10 cellular contexts compared by ENCODE assay signal in the genomic region with DNA sequence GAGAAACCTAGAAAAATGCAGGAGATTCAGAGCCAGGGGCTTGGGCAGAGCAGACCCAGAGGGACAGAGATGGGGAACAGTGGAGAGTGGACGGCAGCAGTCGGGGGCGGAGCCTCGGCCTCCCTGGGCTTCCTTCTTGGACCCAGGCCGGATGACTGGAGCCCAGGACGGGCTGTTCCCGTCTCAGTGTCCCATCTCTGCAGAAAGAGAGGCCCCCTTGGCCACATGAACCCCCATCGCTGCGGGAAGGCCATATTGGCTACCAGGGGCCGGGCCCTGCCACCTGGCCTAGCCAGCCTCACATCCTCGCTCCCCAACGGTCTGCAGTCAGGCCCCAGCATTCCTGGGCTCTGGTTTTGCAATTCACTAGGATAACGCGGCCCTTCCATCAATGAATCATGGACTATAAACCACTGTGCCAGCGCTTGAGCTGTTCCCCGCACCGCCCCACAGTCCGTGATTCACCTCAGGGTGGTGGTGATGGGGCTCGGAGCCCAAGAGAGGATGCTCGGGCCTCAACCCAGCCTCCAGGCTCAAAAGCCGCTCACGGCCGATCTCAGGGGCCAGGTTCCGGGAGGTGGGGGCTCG.
DNase-seq lines count a peak whose midpoint lies in the region; ATAC-seq and TF ChIP-seq lines count a peak whose summit lies in the region.
"Had no signal": no experiment of that assay in that cellular context is flagged by ENCODE, and none has a peak within 500 bp of the region (broad histone marks: within the 10 kb centered on the region; RNA-seq: fewer than 3 reads in every experiment).

No MANE protein-coding gene starts in this region.

- 33 to 68% methylated on average over 5 to 7 of the region's 25 CpGs for WGBS in esophagus squamous epithelium, 2 donors

- peak overlapping the region; percentile 72 for H3K27ac Mint-ChIP-seq in osteocyte (ENCODE audit: unreplicated experiment)

- H3K27me3 ChIP-seq in Peyer's patch (no peaks in the 10 kb centered on the region), esophagus squamous epithelium (no peaks in the 10 kb centered on the region)
- H3K27me3 ChIP-seq: neutrophil had no signal

- H3K4me3 ChIP-seq in Peyer's patch (no peak overlapping the region), esophagus squamous epithelium (no peak overlapping the region)

- no peaks in the 10 kb centered on the region for H3K27me3 Mint-ChIP-seq in osteocyte (ENCODE audit: unreplicated experiment)

- ATAC-seq in HG03460 (IDR thresholded peaks at IDR 0.05; ENCODE audit: unreplicated experiment) (no peak), HG02571 (IDR thresholded peaks at IDR 0.05; ENCODE audit: unreplicated experiment) (no peak), HG02623 (IDR thresholded peaks at IDR 0.05; ENCODE audit: unreplicated experiment) (no peak)
- ATAC-seq: Panc1 had no signal

- H3K4me1 ChIP-seq in Peyer's patch: peaks cover 0 to 43% (median 0%) of the 10 kb centered on the region in 4 donors
- H3K4me1 ChIP-seq in esophagus squamous epithelium: peaks cover 18 to 46% (median 30%) of the 10 kb centered on the region in 3 donors

- no peaks in the 10 kb centered on the region for H3K9me3 ChIP-seq in Peyer's patch
- H3K9me3 ChIP-seq in esophagus squamous epithelium: no peaks in the 10 kb centered on the region
- H3K9me3 ChIP-seq: neutrophil had no signal

- TF ChIP-seq POLR2A in Peyer's patch (IDR thresholded peaks at IDR 0.05) (no peak), esophagus squamous epithelium (IDR thresholded peaks at IDR 0.05) (no peak)

- no peak overlapping the region for H3K4me3 Mint-ChIP-seq in osteocyte (ENCODE audit: unreplicated experiment)

- peaks cover 23% of the 10 kb centered on the region for H3K4me1 Mint-ChIP-seq in osteocyte (ENCODE audit: unreplicated experiment)

- H3K36me3 Mint-ChIP-seq in osteocyte (ENCODE audit: unreplicated experiment): peaks cover 14% of the 10 kb centered on the region

- DNase-seq in AG08396 (ENCODE audit: low spot score) (peak; percentile 89), Peyer's patch (no peak), esophagus squamous epithelium (lab: John Stamatoyannopoulos, UW) (no peak), osteocyte (ENCODE audit: extremely low spot score, unreplicated experiment) (no peak), DMS153 (lab: John Stamatoyannopoulos, UW) (no peak)

- intact Hi-C loops in esophagus squamous epithelium (cut with DNase I): no loop called here

- H3K36me3 ChIP-seq in Peyer's patch: peaks cover 0 to 35% (median 0%) of the 10 kb centered on the region in 3 donors
- peaks cover 7 to 97% (median 14%) of the 10 kb centered on the region in 3 donors for H3K36me3 ChIP-seq in esophagus squamous epithelium

- TF ChIP-seq CTCF in Peyer's patch (IDR thresholded peaks at IDR 0.05) (no peak), esophagus squamous epithelium (IDR thresholded peaks at IDR 0.05) (no peak), osteocyte (IDR thresholded peaks at IDR 0.05) (no peak)

- H3K9me3 Mint-ChIP-seq in osteocyte (ENCODE audit: unreplicated experiment): no peaks in the 10 kb centered on the region

- H3K27ac ChIP-seq in Peyer's patch (peak overlapping the region in 3 of 4 donors; percentile 35 to 73 (median 52)), esophagus squamous epithelium (peak overlapping the region; percentile 10 to 75 (median 54))
- H3K27ac ChIP-seq: neutrophil had no signal
